In genomic region chr20:52427960-52428359, GRCh38 we compare ENCODE assay signal across 9 cellular contexts.
"Had no signal": no experiment of that assay in that cellular context is flagged by ENCODE, and none has a peak within 500 bp of the region (broad histone marks: within the 10 kb centered on the region; RNA-seq: fewer than 3 reads in every experiment).

No MANE protein-coding gene starts in this region.

- ATAC-seq: HCT116, K562 had no signal

- H3K27ac ChIP-seq: GM23248 had no signal

- H3K4me3 ChIP-seq: GM23248, HAP-1, K562 had no signal

- FAIRE-seq: K562 had no signal

- H3K4me3 Mint-ChIP-seq: HFFc6 had no signal

- H3K27ac Mint-ChIP-seq: HFFc6 had no signal

- H2AFZ ChIP-seq: GM23248 had no signal

- H3K9me3 ChIP-seq: HAP-1 had no signal

- H3K9ac ChIP-seq: GM23248 had no signal

- DNase-seq: GM23248, GOT3, H7, HFFc6, IMR-90, KG1 had no signal

- H3K36me3 ChIP-seq: HAP-1 had no signal

- H3K4me1 ChIP-seq: HAP-1 had no signal
